In genomic region chr20:62953839-62954703, GRCh38 we compare ENCODE assay signal across 8 cellular contexts. TPM values are rescaled to one million over a fixed set of nuclear protein-coding genes. Genes with fewer than 3 reads are reported as not detected.
DNase-seq lines count a peak whose midpoint lies in the region; ATAC-seq and FAIRE-seq lines count a peak whose summit lies in the region.

No MANE protein-coding gene starts in this region.

- CTCF ChIA-PET in activated CD4-positive, alpha-beta T cell treated with anti-CD3 and anti-CD28 coated beads, Interleukin-2, amount 10 ng/mL, durations not matched to agents 7 days and 5 days (lab: Charles Lee), result interaction anchor here (0.6 to 2.1 kb wide), 14 partner anchors 10 to 313 kb away, joined by 3 to 11 read pairs (median 3); no protein-coding TSS in a partner anchor

- no peak for FAIRE-seq in urothelium cell line (lab: Jason Lieb, UNC)

- peaks cover 4% of the 10 kb centered on the region for H3K27me3 ChIP-seq in ectodermal cell (ENCODE audit: control insufficient read depth, insufficient read depth, low read length, poor library complexity, severe bottlenecking)

- H3K4me3 ChIP-seq in ectodermal cell (ENCODE audit: insufficient read depth, low read depth, low read length), result peak overlapping the region; percentile 1

- POLR2A ChIA-PET in activated CD4-positive, alpha-beta T cell treated with anti-CD3 and anti-CD28 coated beads, Interleukin-2, amount 10 ng/mL, durations not matched to agents 7 days and 5 days (lab: Charles Lee), result no interaction called here

- H3K9me3 Mint-ChIP-seq in activated CD4-positive, alpha-beta T cell treated with anti-CD3 and anti-CD28 coated beads, Interleukin-2, amount 10 ng/mL, durations not matched to agents 7 days and 5 days, result peaks cover under 1% of the 10 kb centered on the region
- H3K9me3 Mint-ChIP-seq in memory B cell, result no peaks in the 10 kb centered on the region

- WGBS in ectodermal cell, 2 experiments, result 11 to 12% methylated on average over 32 of the region's 32 CpGs

- DNase-seq in NCI-H2107 (lab: John Stamatoyannopoulos, UW) (peak; percentile 28), memory B cell (ENCODE audit: low spot score in 2 of 2) (peak; percentile 77 to 82), urothelium cell line (ENCODE audit: low spot score) (no peak)
- peak; percentile 85 for DNase-seq in activated CD4-positive, alpha-beta T cell treated with anti-CD3 and anti-CD28 coated beads, Interleukin-2, amount 10 ng/mL, durations not matched to agents 7 days and 5 days
- peak; percentile 39 to 58 for DNase-seq in stimulated activated CD8-positive, alpha-beta memory T cell treated with anti-CD3 and anti-CD28 coated beads, Interleukin-7, amount 100 ng/mL, for 4 hours (ENCODE audit: low read depth in 2 of 2)

- peak overlapping the region; percentile 96 for H3K27ac Mint-ChIP-seq in activated CD4-positive, alpha-beta T cell treated with anti-CD3 and anti-CD28 coated beads, Interleukin-2, amount 10 ng/mL, durations not matched to agents 7 days and 5 days
- peak overlapping the region; percentile 88 for H3K27ac Mint-ChIP-seq in memory B cell

- H3K36me3 ChIP-seq in ectodermal cell (ENCODE audit: control insufficient read depth, insufficient read depth, low read length), result peaks cover 1% of the 10 kb centered on the region

- peak overlapping the region; percentile 73 for H3K4me3 Mint-ChIP-seq in activated CD4-positive, alpha-beta T cell treated with anti-CD3 and anti-CD28 coated beads, Interleukin-2, amount 10 ng/mL, durations not matched to agents 7 days and 5 days
- peak overlapping the region; percentile 90 for H3K4me3 Mint-ChIP-seq in memory B cell

- peak; percentile 32 for ATAC-seq in GM18508 (IDR thresholded peaks at IDR 0.05; ENCODE audit: insufficient read depth, unreplicated experiment)
- peak; percentile 83 for ATAC-seq in HG02852 (IDR thresholded peaks at IDR 0.05; ENCODE audit: unreplicated experiment)
- peak; percentile 93 for ATAC-seq in memory B cell (ENCODE audit: low read depth)

- H3K4me1 ChIP-seq in ectodermal cell (ENCODE audit: control insufficient read depth, insufficient read depth, low read length), result peaks cover 13% of the 10 kb centered on the region

- H3K9me3 ChIP-seq in ectodermal cell (ENCODE audit: control insufficient read depth, low read length), result no peaks in the 10 kb centered on the region

- H3K27me3 Mint-ChIP-seq in activated CD4-positive, alpha-beta T cell treated with anti-CD3 and anti-CD28 coated beads, Interleukin-2, amount 10 ng/mL, durations not matched to agents 7 days and 5 days, result no peaks in the 10 kb centered on the region
- H3K27me3 Mint-ChIP-seq in memory B cell, result no peaks in the 10 kb centered on the region

- peaks cover 22% of the 10 kb centered on the region for H3K36me3 Mint-ChIP-seq in activated CD4-positive, alpha-beta T cell treated with anti-CD3 and anti-CD28 coated beads, Interleukin-2, amount 10 ng/mL, durations not matched to agents 7 days and 5 days (ENCODE audit: low read depth)
- peaks cover 7% of the 10 kb centered on the region for H3K36me3 Mint-ChIP-seq in memory B cell

- H3K4me1 Mint-ChIP-seq in activated CD4-positive, alpha-beta T cell treated with anti-CD3 and anti-CD28 coated beads, Interleukin-2, amount 10 ng/mL, durations not matched to agents 7 days and 5 days, result peaks cover 34% of the 10 kb centered on the region
- H3K4me1 Mint-ChIP-seq in memory B cell, result peaks cover 14% of the 10 kb centered on the region

- H3K27ac ChIP-seq in ectodermal cell (ENCODE audit: insufficient read depth, low read depth, low read length, poor library complexity, severe bottlenecking), result no peak overlapping the region

RNA-seq across cellular contexts. Expression of gene SLC17A9, which starts 1.6 kb away (rescaled TPM):
- total RNA-seq in activated CD4-positive, alpha-beta T cell treated with anti-CD3 and anti-CD28 coated beads, Interleukin-2, amount 10 ng/mL, durations not matched to agents 7 days and 5 days, result 10 to 100 TPM; 11.6 to 12.6 TPM
- polyA plus RNA-seq in ectodermal cell (2013, experiment 1 of 4), result 0.78 TPM
- polyA plus RNA-seq in ectodermal cell (2013, experiment 2 of 4), result 0.82 TPM
- 0.64 TPM for polyA plus RNA-seq in ectodermal cell (2013, experiment 3 of 4)
- polyA plus RNA-seq in ectodermal cell (2013, experiment 4 of 4), result 0.61 TPM

RNA-seq across cellular contexts. Expression of gene GID8, which starts 16.1 kb away (rescaled TPM):
- 10 to 100 TPM; 32.5 to 35.1 TPM for total RNA-seq in activated CD4-positive, alpha-beta T cell treated with anti-CD3 and anti-CD28 coated beads, Interleukin-2, amount 10 ng/mL, durations not matched to agents 7 days and 5 days
- polyA plus RNA-seq in ectodermal cell (2013, experiment 1 of 4), result 52.0 TPM
- 61.7 TPM for polyA plus RNA-seq in ectodermal cell (2013, experiment 2 of 4)
- 39.5 TPM for polyA plus RNA-seq in ectodermal cell (2013, experiment 3 of 4)
- 44.1 TPM for polyA plus RNA-seq in ectodermal cell (2013, experiment 4 of 4)

RNA-seq across cellular contexts. Expression of gene DIDO1, which starts 27.8 kb away (rescaled TPM):
- 10 to 100 TPM; 78.3 to 79.4 TPM for total RNA-seq in activated CD4-positive, alpha-beta T cell treated with anti-CD3 and anti-CD28 coated beads, Interleukin-2, amount 10 ng/mL, durations not matched to agents 7 days and 5 days
- polyA plus RNA-seq in ectodermal cell (2013, experiment 1 of 4), result 75.3 TPM
- polyA plus RNA-seq in ectodermal cell (2013, experiment 2 of 4), result 79.5 TPM
- polyA plus RNA-seq in ectodermal cell (2013, experiment 3 of 4), result 59.8 TPM
- polyA plus RNA-seq in ectodermal cell (2013, experiment 4 of 4), result 70.2 TPM

RNA-seq across cellular contexts. Expression of gene BHLHE23, which starts 52.7 kb away (rescaled TPM):
- not detected for total RNA-seq in activated CD4-positive, alpha-beta T cell treated with anti-CD3 and anti-CD28 coated beads, Interleukin-2, amount 10 ng/mL, durations not matched to agents 7 days and 5 days
- not detected for polyA plus RNA-seq in ectodermal cell (2013, experiment 1 of 4)
- not detected for polyA plus RNA-seq in ectodermal cell (2013, experiment 2 of 4)
- polyA plus RNA-seq in ectodermal cell (2013, experiment 3 of 4), result not detected
- polyA plus RNA-seq in ectodermal cell (2013, experiment 4 of 4), result not detected

Comparison
In these comparisons a context has a peak if more than half of its experiments do, and no peak if none do; other contexts are left out.
1. ATAC-seq: peak in every context shown above with its lines; median percentile 93 in memory B cell; 83 in HG02852; 32 in GM18508.